Comparison of ENCODE assay signal across 21 cellular contexts in the genomic region with DNA sequence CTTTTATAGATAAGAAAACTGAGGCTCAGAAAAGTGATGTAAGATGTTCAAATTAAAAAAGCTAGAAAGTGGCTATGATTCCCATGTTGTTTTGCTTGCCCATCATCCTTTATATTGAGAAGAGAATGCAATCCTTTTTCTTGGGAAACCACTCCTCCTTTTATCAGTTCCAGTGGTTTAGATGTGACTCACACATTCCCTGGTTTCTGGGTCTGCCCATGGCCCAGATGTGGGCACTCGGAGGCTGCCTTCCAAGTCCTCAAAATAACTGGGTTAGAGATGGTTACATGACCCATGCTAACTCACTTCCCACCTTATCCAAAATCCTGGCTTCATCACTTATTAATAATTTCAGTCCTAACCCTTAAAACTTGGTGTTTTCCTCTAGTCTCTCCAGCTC.
DNase-seq lines count a peak whose midpoint lies in the region; ATAC-seq, FAIRE-seq and TF ChIP-seq lines count a peak whose summit lies in the region.
"Had no signal": no experiment of that assay in that cellular context is flagged by ENCODE, and none has a peak within 500 bp of the region (broad histone marks: within the 10 kb centered on the region; RNA-seq: fewer than 3 reads in every experiment).

No MANE protein-coding gene starts in this region.

- H2AK5ac ChIP-seq in H1 (ENCODE audit: low read depth, low read length) (no peak overlapping the region), mesendoderm (ENCODE audit: low read length) (no peak overlapping the region)

- H3K23ac ChIP-seq in H1 (ENCODE audit: insufficient read length): no peak overlapping the region
- H3K23ac ChIP-seq in mesendoderm (ENCODE audit: low read length): no peak overlapping the region

- H3K4me3 ChIP-seq in H1 (ENCODE audit: extremely low read depth in 1 of 4, insufficient read depth in 2 of 4, low read depth in 3 of 4, low read length in 4 of 4) (no peak overlapping the region), mesendoderm (ENCODE audit: low read length) (no peak overlapping the region)
- H3K4me3 ChIP-seq: ascending aorta, prostate gland, tibial artery had no signal

- H3K4me1 ChIP-seq in H1 (replicated peaks in 1 of 4; ENCODE audit: control insufficient read depth in 3 of 4, insufficient read depth in 4 of 4, low read length in 3 of 4): peaks cover 0 to 10% (median 4%) of the 10 kb centered on the region in 4 experiments; a peak in 4 of 7 replicates
- H3K4me1 ChIP-seq in mesendoderm (ENCODE audit: control insufficient read depth, low read depth, low read length): peaks cover 3% of the 10 kb centered on the region
- H3K4me1 ChIP-seq: ascending aorta, prostate gland had no signal

- H4K20me1 ChIP-seq in H1 (replicated peaks in 1 of 2; ENCODE audit: control insufficient read depth in 1 of 2, insufficient read depth in 2 of 2, low read length in 2 of 2): no peaks in the 10 kb centered on the region

- TF ChIP-seq CTCF in H1 (IDR thresholded peaks at IDR 0.05; ENCODE audit: control extremely low read depth in 1 of 3, insufficient read depth in 1 of 3, low read depth in 1 of 3, low read length in 3 of 3): no peak

- no peak overlapping the region for H3K9ac ChIP-seq in H1 (replicated peaks in 1 of 4; ENCODE audit: extremely low read depth in 1 of 4, low read depth in 3 of 4, low read length in 3 of 4)
- H3K9ac ChIP-seq in mesendoderm (ENCODE audit: low read length): no peak overlapping the region

- WGBS in H1 (ENCODE audit: extremely low coverage in 1 of 2, insufficient coverage in 1 of 2, insufficient read length in 1 of 2, insufficient replicate concordance in 2 of 2, low coverage in 1 of 2, low lambda C conversion rate in 2 of 2, missing lambda C conversion rate in 1 of 2), 2 experiments: 84% methylated on average over 1 of the region's 1 CpG; no CpG with 5 or more reads in 1 of the 2 experiments
- WGBS in mesendoderm (ENCODE audit: extremely low coverage, insufficient coverage, low lambda C conversion rate): no CpG with 5 or more reads among the region's 1 CpG

- H3K4me2 ChIP-seq in H1 (ENCODE audit: insufficient read depth in 1 of 2, low read depth in 2 of 2, low read length in 2 of 2): no peak overlapping the region
- no peak overlapping the region for H3K4me2 ChIP-seq in mesendoderm (ENCODE audit: low read length)

- H3K4ac ChIP-seq in H1 (replicated peaks; ENCODE audit: insufficient read length, low read depth, low read length) (no peak overlapping the region), mesendoderm (ENCODE audit: low read depth, low read length) (no peak overlapping the region)

- no peak overlapping the region for H3K18ac ChIP-seq in H1 (ENCODE audit: extremely low read depth, low read length)
- no peak overlapping the region for H3K18ac ChIP-seq in mesendoderm (ENCODE audit: low read length)

- DNase-seq in ELR (ENCODE audit: low read depth) (peak; percentile 26), NCI-H226 (peak; percentile 24), H1 (ENCODE audit: low read depth in 1 of 2, low spot score in 2 of 2) (no peak), myocyte (ENCODE audit: low read depth) (peak; percentile 39), NCI-H82 (lab: John Stamatoyannopoulos, UW) (no peak), germinal center (ENCODE audit: low spot score) (no peak), mesendoderm (no peak)
- DNase-seq: activated B cell treated with CpG ODN at 0.5 μM for 24 hours; activated CD4-positive, alpha-beta T cell treated with anti-CD3 and anti-CD28 coated beads, Interleukin-2, amount 50 U/mL, for 4 hours; cerebellar nuclear complex; glutamatergic neuron; Kasumi-1; mammary epithelial cell; NCI-H1092; NCI-H187 treated with DMSO at 0.1 percent for 48 hours; NCI-H2227 treated with DMSO at 0.1 percent for 48 hours; NCI-H748 treated with DMSO at 0.1 percent for 48 hours; tibial artery had no signal

- no peaks in the 10 kb centered on the region for H3K36me3 ChIP-seq in H1 (ENCODE audit: control insufficient read depth in 2 of 4, insufficient read depth in 4 of 4, low read length in 3 of 4)
- H3K36me3 ChIP-seq in mesendoderm (ENCODE audit: control insufficient read depth, insufficient read depth, low read length): no peaks in the 10 kb centered on the region
- H3K36me3 ChIP-seq: ascending aorta, prostate gland, tibial artery had no signal

- TF ChIP-seq EP300 in H1 (IDR thresholded peaks at IDR 0.05; ENCODE audit: borderline replicate concordance in 1 of 2, low read depth in 2 of 2, low read length in 2 of 2): no peak

- H2BK20ac ChIP-seq in H1 (ENCODE audit: low read length): no peak overlapping the region

- H3K27ac ChIP-seq in H1 (ENCODE audit: low read depth, low read length): no peak overlapping the region
- no peak overlapping the region for H3K27ac ChIP-seq in mesendoderm (ENCODE audit: low read depth, low read length)
- H3K27ac ChIP-seq: ascending aorta, prostate gland, tibial artery had no signal

- H2BK5ac ChIP-seq in H1 (ENCODE audit: low read depth, low read length) (no peak overlapping the region), mesendoderm (ENCODE audit: low read length) (no peak overlapping the region)

- TF ChIP-seq RAD21 in H1 (IDR thresholded peaks at IDR 0.05 in 1 of 2, conservative IDR thresholded peaks at IDR 0.05 in 1 of 2; ENCODE audit: low read depth in 2 of 2, low read length in 2 of 2): no peak

- H4K5ac ChIP-seq in H1 (ENCODE audit: insufficient read length, low read depth, low read length) (no peak overlapping the region), mesendoderm (ENCODE audit: low read length) (no peak overlapping the region)

- H3K27me3 ChIP-seq in H1 (replicated peaks in 1 of 4; ENCODE audit: control insufficient read depth in 3 of 4, extremely low read depth in 1 of 4, insufficient read depth in 3 of 4, low read length in 3 of 4) (peaks cover 0 to 4% (median 3%) of the 10 kb centered on the region in 4 experiments; a peak in 5 of 7 replicates), mesendoderm (ENCODE audit: insufficient read depth, low read length, poor library complexity) (no peaks in the 10 kb centered on the region)
- H3K27me3 ChIP-seq: ascending aorta had no signal

- H3K79me1 ChIP-seq in H1 (ENCODE audit: low read depth, low read length) (no peaks in the 10 kb centered on the region), mesendoderm (ENCODE audit: low read length) (no peaks in the 10 kb centered on the region)

- FAIRE-seq in H1 (lab: Jason Lieb, UNC): no peak

- H4K91ac ChIP-seq in H1 (replicated peaks; ENCODE audit: insufficient read length, low read length): no peak overlapping the region

- no peak overlapping the region for H3K56ac ChIP-seq in H1 (replicated peaks; ENCODE audit: insufficient read length, low read depth, low read length)
- no peak overlapping the region for H3K56ac ChIP-seq in mesendoderm (ENCODE audit: low read length)

- TF ChIP-seq POLR2A in H1 (IDR thresholded peaks at IDR 0.05; ENCODE audit: control extremely low read depth in 1 of 2, low read depth in 2 of 2, low read length in 2 of 2): no peak

- no peaks in the 10 kb centered on the region for H3K9me3 ChIP-seq in H1 (ENCODE audit: insufficient read depth in 2 of 2, low read depth in 1 of 2, low read length in 1 of 2)
- H3K9me3 ChIP-seq: ascending aorta, prostate gland, tibial artery had no signal

- no peak overlapping the region for H4K8ac ChIP-seq in H1 (ENCODE audit: extremely low read depth, insufficient read depth, low read length)
- H4K8ac ChIP-seq in mesendoderm (ENCODE audit: low read depth, low read length): no peak overlapping the region

- H3K14ac ChIP-seq in H1 (ENCODE audit: insufficient read length): no peak overlapping the region

- POLR2A ChIA-PET in H1 (lab: Charles Lee; ENCODE audit: partially characterized antibody): interaction anchor here (0.7 to 0.9 kb wide), 2 partner anchors 120 to 662 kb away, joined by 3 read pairs; no protein-coding TSS in a partner anchor

- no peak overlapping the region for H2BK15ac ChIP-seq in H1 (ENCODE audit: low read length)
- no peak overlapping the region for H2BK15ac ChIP-seq in mesendoderm (replicated peaks; ENCODE audit: low read depth)

- ATAC-seq in HG02763 (IDR thresholded peaks at IDR 0.05; ENCODE audit: unreplicated experiment): no peak

- CTCF ChIA-PET in H1 (lab: Charles Lee; ENCODE audit: partially characterized antibody): no interaction called here

- H3K23me2 ChIP-seq in H1 (ENCODE audit: low read depth, low read length): peaks cover 3% of the 10 kb centered on the region; the same call in 1 of the 2 replicates

- H2AFZ ChIP-seq in H1 (ENCODE audit: low read length): 0 out of 2 replicates have a peak overlapping the region, but pooled peaks have one; percentile 5

- H2BK120ac ChIP-seq in H1 (replicated peaks; ENCODE audit: low read depth, low read length): no peak overlapping the region
- H2BK120ac ChIP-seq in mesendoderm (ENCODE audit: low read depth, low read length): no peak overlapping the region

- H3K79me2 ChIP-seq in H1 (ENCODE audit: control insufficient read depth in 1 of 2, insufficient read depth in 2 of 2, low read length in 2 of 2) (no peaks in the 10 kb centered on the region), mesendoderm (ENCODE audit: control insufficient read depth, insufficient read depth, low read length) (no peaks in the 10 kb centered on the region)

- H2BK12ac ChIP-seq in H1 (ENCODE audit: low read depth, low read length): no peak overlapping the region

TF ChIP-seq in H1, 55 proteins besides CTCF, POLR2A, EP300 and RAD21:
- TF ChIP-seq PHF8 (conservative IDR thresholded peaks at IDR 0.05; ENCODE audit: low read depth, low read length) (no peak), SUZ12 (IDR thresholded peaks at IDR 0.05; ENCODE audit: low read length) (no peak), RXRA (IDR thresholded peaks at IDR 0.05; ENCODE audit: insufficient read depth, low read depth, low read length) (no peak), BACH1 (IDR thresholded peaks at IDR 0.05; ENCODE audit: low read length) (no peak), SRF (IDR thresholded peaks at IDR 0.05; ENCODE audit: low read depth, low read length) (no peak), CHD2 (IDR thresholded peaks at IDR 0.05; ENCODE audit: low read length) (no peak), SAP30 (IDR thresholded peaks at IDR 0.05; ENCODE audit: insufficient read depth, insufficient replicate concordance, low read length) (no peak), RBBP5 (IDR thresholded peaks at IDR 0.05; ENCODE audit: borderline replicate concordance, low read depth, low read length) (no peak), CTBP2 (IDR thresholded peaks at IDR 0.05; ENCODE audit: borderline replicate concordance, insufficient read depth, insufficient read length, low read length) (no peak)
TF ChIP-seq in H1: peak in this region for 0.

Comparison
In these comparisons a context has a peak if more than half of its experiments do, and no peak if none do; other contexts are left out.
1. DNase-seq: peak in ELR (single experiment), NCI-H226 (single experiment) and myocyte (single experiment); none in H1 (0 of 2), NCI-H82 (single experiment), germinal center (single experiment) and mesendoderm (single experiment).